Comparison of ENCODE assay signal across 27 cellular contexts in genomic region chr3:9673752-9674151, GRCh38. TPM values are rescaled to one million over a fixed set of nuclear protein-coding genes. Genes with fewer than 3 reads are reported as not detected.
"Had no signal": no experiment of that assay in that cellular context is flagged by ENCODE, and none has a peak within 500 bp of the region (broad histone marks: within the 10 kb centered on the region; RNA-seq: fewer than 3 reads in every experiment).

No MANE protein-coding gene starts in this region.

- H3K4me3 ChIP-seq: colonic mucosa, esophagus squamous epithelium, gastrocnemius medialis, left lung, lower lobe of right lung, mucosa of descending colon had no signal

- H3K9me3 ChIP-seq: colonic mucosa, esophagus squamous epithelium, gastrocnemius medialis, left lung, lower lobe of right lung, mucosa of descending colon had no signal

- H3K27me3 ChIP-seq: colonic mucosa, esophagus squamous epithelium, gastrocnemius medialis, left lung had no signal

- H3K4me1 ChIP-seq: colonic mucosa had no signal

- H3K27ac ChIP-seq: colonic mucosa, epithelial cell of prostate, esophagus squamous epithelium, left lung, lower lobe of right lung had no signal

- ATAC-seq: effector memory CD8-positive, alpha-beta T cell; esophagus mucosa; left cardiac atrium; left lung; lower lobe of right lung; mucosa of descending colon had no signal

- DNase-seq: colonic mucosa; cortex of kidney; effector CD8-positive, alpha-beta T cell; effector memory CD8-positive, alpha-beta T cell; endodermal cell; erythroblast; esophagus squamous epithelium; glutamatergic neuron; head of caudate nucleus; hippocampal formation; left cardiac atrium; left lung; lower lobe of right lung; mesenchymal stem cell; mucosa of descending colon; naive B cell had no signal

RNA-seq across cellular contexts. Expression of gene CPNE9, which starts 29.9 kb away (rescaled TPM):
- total RNA-seq: chondrocyte, colonic mucosa, dermis microvascular lymphatic vessel endothelial cell, esophagus mucosa, esophagus squamous epithelium, gastrocnemius medialis, glomerular endothelial cell, kidney epithelial cell, lung microvascular endothelial cell, mesenteric fat pad, myocyte had no signal
- polyA plus RNA-seq: keratinocyte had no signal
